14 cellular contexts compared by ENCODE assay signal in the genomic region with DNA sequence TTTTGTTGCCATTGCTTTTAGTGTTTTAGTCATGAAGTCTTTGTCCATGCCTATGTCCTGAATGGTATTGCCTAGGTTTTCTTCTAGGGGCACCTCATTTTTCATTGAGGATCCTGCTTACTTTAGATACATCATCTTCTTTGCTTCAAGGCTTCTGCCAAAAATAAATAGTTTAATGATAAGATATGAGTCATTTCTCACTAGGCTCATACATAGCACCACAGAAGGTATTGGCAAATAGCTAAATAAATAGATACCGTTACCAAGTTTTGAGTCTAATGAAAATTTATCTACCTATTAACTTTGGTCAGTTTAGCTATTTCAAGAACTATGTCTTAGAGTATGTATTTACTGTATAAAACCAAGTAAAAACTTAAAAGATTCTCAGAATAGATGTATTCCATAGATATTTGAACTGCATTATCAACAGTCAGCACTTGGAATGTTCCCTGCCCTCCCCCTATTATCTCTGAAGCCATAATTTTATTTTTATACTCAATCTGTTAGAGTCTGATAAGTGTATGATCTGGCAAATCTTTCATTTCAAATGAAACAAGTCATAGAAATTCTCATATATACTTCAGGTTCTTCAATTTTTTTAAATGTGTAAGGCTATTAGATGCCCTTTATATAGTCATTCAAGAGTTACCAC.
DNase-seq lines count a peak whose midpoint lies in the region; ATAC-seq and TF ChIP-seq lines count a peak whose summit lies in the region.
"Had no signal": no experiment of that assay in that cellular context is flagged by ENCODE, and none has a peak within 500 bp of the region (broad histone marks: within the 10 kb centered on the region; RNA-seq: fewer than 3 reads in every experiment).

No MANE protein-coding gene starts in this region.

- ATAC-seq in GM19467 (IDR thresholded peaks at IDR 0.05; ENCODE audit: unreplicated experiment): no peak

- H3K27me3 ChIP-seq in dorsolateral prefrontal cortex: no peaks in the 10 kb centered on the region

- intact Hi-C loops in dorsolateral prefrontal cortex (cut with DNase I): no loop called here

- no peak overlapping the region for H3K27ac ChIP-seq in dorsolateral prefrontal cortex
- H3K27ac ChIP-seq: C4-2B had no signal

- TF ChIP-seq CTCF in choroid plexus epithelial cell (conservative IDR thresholded peaks at IDR 0.05; ENCODE audit: low read depth, low read length): no peak
- no peak for TF ChIP-seq CTCF in dorsolateral prefrontal cortex (IDR thresholded peaks at IDR 0.05 in 54 of 56, conservative IDR thresholded peaks at IDR 0.05 in 2 of 56; ENCODE audit: low read depth in 1 of 56, partially characterized antibody in 56 of 56)

- DNase-seq in EH (ENCODE audit: low read depth) (peak; percentile 40), NCI-H226 (peak; percentile 80), choroid plexus epithelial cell (ENCODE audit: low read depth) (peak; percentile 69), non-pigmented ciliary epithelial cell (ENCODE audit: low read depth) (peak; percentile 17), Ammon's horn (ENCODE audit: low spot score) (no peak), dorsolateral prefrontal cortex (no peak)
- DNase-seq: COR-L47, H9, NCI-H1436, NCI-H2081, NCI-H510A, NCI-H774 had no signal

- no peak overlapping the region for H3K4me3 ChIP-seq in choroid plexus epithelial cell (ENCODE audit: low read depth, low read length)
- H3K4me3 ChIP-seq in dorsolateral prefrontal cortex: no peak overlapping the region

Comparison
In these comparisons a context has a peak if more than half of its experiments do, and no peak if none do; other contexts are left out.
1. DNase-seq: peak in EH (single experiment), NCI-H226 (single experiment), choroid plexus epithelial cell (single experiment) and non-pigmented ciliary epithelial cell (single experiment); none in Ammon's horn (single experiment) and dorsolateral prefrontal cortex (0 of 10).